In genomic region chr22:50192825-50193204, GRCh38 we compare ENCODE assay signal across 13 cellular contexts. TPM values are rescaled to one million over a fixed set of nuclear protein-coding genes. Genes with fewer than 3 reads are reported as not detected.
DNase-seq lines count a peak whose midpoint lies in the region; ATAC-seq and TF ChIP-seq lines count a peak whose summit lies in the region.
"Had no signal": no experiment of that assay in that cellular context is flagged by ENCODE, and none has a peak within 500 bp of the region (broad histone marks: within the 10 kb centered on the region; RNA-seq: fewer than 3 reads in every experiment).

No MANE protein-coding gene starts in this region.

- no peak for ATAC-seq in natural killer cell
- ATAC-seq in GM18868 (IDR thresholded peaks at IDR 0.05; ENCODE audit: unreplicated experiment): no peak
- ATAC-seq in GM18873 (IDR thresholded peaks at IDR 0.05; ENCODE audit: low FRiP score, unreplicated experiment): no peak

- no peaks in the 10 kb centered on the region for H3K9me3 Mint-ChIP-seq in activated naive CD4-positive, alpha-beta T cell treated with anti-CD3 and anti-CD28 coated beads, Interleukin-2, amount 10 ng/mL, durations not matched to agents 7 days and 5 days
- H3K9me3 Mint-ChIP-seq in natural killer cell: no peaks in the 10 kb centered on the region
- H3K9me3 Mint-ChIP-seq in nephron progenitor cell: no peaks in the 10 kb centered on the region

- DNase-seq in T follicular helper cell (ENCODE audit: low read depth) (peak; percentile 47), natural killer cell (no peak), GM10266 (ENCODE audit: extremely low spot score) (no peak), nephron progenitor cell (no peak)
- DNase-seq in activated naive CD4-positive, alpha-beta T cell treated with anti-CD3 and anti-CD28 coated beads, Interleukin-2, amount 10 ng/mL, durations not matched to agents 7 days and 5 days: peak; percentile 75
- DNase-seq: DMS 273 treated with DMSO at 0.1 percent for 48 hours; GOT3; islet precursor cell; NK-92 treated with Interleukin-12 subunit alpha and Interleukin-12 subunit beta, amount 100 ng/mL, for 24 hours; occipital lobe had no signal

- TF ChIP-seq CTCF in natural killer cell (IDR thresholded peaks at IDR 0.05) (no peak), GM10266 (IDR thresholded peaks at IDR 0.05; ENCODE audit: control insufficient read depth, insufficient read depth, low read depth, missing control alignments) (no peak), nephron progenitor cell (IDR thresholded peaks at IDR 0.05) (no peak)

- H3K27me3 Mint-ChIP-seq in activated naive CD4-positive, alpha-beta T cell treated with anti-CD3 and anti-CD28 coated beads, Interleukin-2, amount 10 ng/mL, durations not matched to agents 7 days and 5 days: no peaks in the 10 kb centered on the region
- H3K27me3 Mint-ChIP-seq in natural killer cell (ENCODE audit: low read depth in 2 of 2): no peaks in the 10 kb centered on the region
- no peaks in the 10 kb centered on the region for H3K27me3 Mint-ChIP-seq in nephron progenitor cell (ENCODE audit: low read depth, poor library complexity)

- CTCF ChIA-PET in activated naive CD4-positive, alpha-beta T cell treated with anti-CD3 and anti-CD28 coated beads, Interleukin-2, amount 10 ng/mL, durations not matched to agents 7 days and 5 days (lab: Charles Lee): no interaction called here

- H3K4me3 ChIP-seq in GM08714 (ENCODE audit: low read length): peak overlapping the region; percentile 4; the same call in 1 of the 2 replicates

- intact Hi-C loops in natural killer cell (cut with micrococcal nuclease): loop anchor here (5.0 kb wide), 1 partner anchor 46 kb away; no protein-coding TSS in a partner anchor

- H3K27ac Mint-ChIP-seq in activated naive CD4-positive, alpha-beta T cell treated with anti-CD3 and anti-CD28 coated beads, Interleukin-2, amount 10 ng/mL, durations not matched to agents 7 days and 5 days: peak overlapping the region; percentile 98
- H3K27ac Mint-ChIP-seq in natural killer cell (peak overlapping the region; percentile 94 to 99), nephron progenitor cell (no peak overlapping the region)

- peaks cover 20% of the 10 kb centered on the region for H3K36me3 Mint-ChIP-seq in activated naive CD4-positive, alpha-beta T cell treated with anti-CD3 and anti-CD28 coated beads, Interleukin-2, amount 10 ng/mL, durations not matched to agents 7 days and 5 days
- H3K36me3 Mint-ChIP-seq in natural killer cell (no peaks in the 10 kb centered on the region), nephron progenitor cell (ENCODE audit: low read depth) (peaks cover 5% of the 10 kb centered on the region)

- H3K4me1 Mint-ChIP-seq in activated naive CD4-positive, alpha-beta T cell treated with anti-CD3 and anti-CD28 coated beads, Interleukin-2, amount 10 ng/mL, durations not matched to agents 7 days and 5 days: peaks cover 43% of the 10 kb centered on the region
- peaks cover 29 to 39% of the 10 kb centered on the region in 2 donors for H3K4me1 Mint-ChIP-seq in natural killer cell
- H3K4me1 Mint-ChIP-seq in nephron progenitor cell: peaks cover 29% of the 10 kb centered on the region

- peak overlapping the region; percentile 80 for H3K4me3 Mint-ChIP-seq in activated naive CD4-positive, alpha-beta T cell treated with anti-CD3 and anti-CD28 coated beads, Interleukin-2, amount 10 ng/mL, durations not matched to agents 7 days and 5 days
- H3K4me3 Mint-ChIP-seq in natural killer cell (no peak overlapping the region), nephron progenitor cell (no peak overlapping the region)

RNA-seq across cellular contexts. Expression of gene TRABD, which starts 7.1 kb away (rescaled TPM):
- total RNA-seq in natural killer cell: 100 to 1,000 TPM; 129 to 138 (median 132) TPM

RNA-seq across cellular contexts. Expression of gene SELENOO, which starts 8.0 kb away (rescaled TPM):
- total RNA-seq in natural killer cell: 10 to 100 TPM; 37.3 to 45.2 (median 37.6) TPM

RNA-seq across cellular contexts. Expression of gene PANX2, which starts 22.3 kb away (rescaled TPM):
- total RNA-seq in natural killer cell: 1 to 10 TPM in 1 of 3 donors, under 1 TPM in 2; 0.16 to 3.4 (median 0.27) TPM

RNA-seq across cellular contexts. Expression of gene TUBGCP6, which starts 52.0 kb away (rescaled TPM):
- total RNA-seq in natural killer cell: 100 to 1,000 TPM; 105 to 126 (median 118) TPM

RNA-seq across cellular contexts. Expression of gene HDAC10, which starts 58.2 kb away (rescaled TPM):
- 100 to 1,000 TPM; 112 to 131 (median 123) TPM for total RNA-seq in natural killer cell

Comparison
In these comparisons a context has a peak if more than half of its experiments do, and no peak if none do; other contexts are left out.
1. DNase-seq: peak in T follicular helper cell (single experiment) and activated naive CD4-positive, alpha-beta T cell treated with anti-CD3 and anti-CD28 coated beads, Interleukin-2, amount 10 ng/mL, durations not matched to agents 7 days and 5 days (single experiment); none in natural killer cell (single experiment), GM10266 (single experiment) and nephron progenitor cell (single experiment).